In the genomic region with DNA sequence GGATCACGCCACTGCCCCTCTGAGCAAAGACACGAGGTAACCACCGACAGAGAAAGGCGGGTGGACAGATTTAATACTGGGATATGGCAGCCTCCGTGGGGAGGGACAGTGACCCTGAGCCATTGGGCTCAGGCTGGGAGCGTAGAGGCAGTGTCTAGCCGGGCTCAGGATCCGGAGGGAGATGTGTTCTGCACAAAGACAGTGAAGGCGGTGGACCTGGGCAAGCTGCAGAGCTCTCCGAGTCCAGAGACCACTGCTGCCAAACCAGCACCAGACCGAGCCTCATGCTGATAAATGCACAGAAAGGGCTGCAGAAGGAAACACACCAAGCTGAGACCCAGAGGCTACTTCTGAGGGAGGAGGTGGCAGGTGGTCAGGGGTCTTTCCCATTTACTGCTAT, we compare ENCODE assay signal across 15 cellular contexts. TPM values are rescaled to one million over a fixed set of nuclear protein-coding genes. Genes with fewer than 3 reads are reported as not detected.
"Had no signal": no experiment of that assay in that cellular context is flagged by ENCODE, and none has a peak within 500 bp of the region (broad histone marks: within the 10 kb centered on the region; RNA-seq: fewer than 3 reads in every experiment).

No MANE protein-coding gene starts in this region.

- H3K27ac ChIP-seq: ascending aorta, neural progenitor cell, ovary had no signal

- H3K27me3 ChIP-seq: ascending aorta, neural progenitor cell, ovary, tibial nerve had no signal

- H3K36me3 ChIP-seq: ascending aorta, neural progenitor cell, ovary, tibial nerve had no signal

- H3K9me3 Mint-ChIP-seq: immature natural killer cell; neural progenitor cell; stimulated activated naive B cell treated with anti-CD40 and anti-IgM and Interleukin-4, amounts not matched to agents 10 μg/mL and 1 μg/mL and 100 μg/mL, for 72 hours had no signal

- H3K4me1 Mint-ChIP-seq: immature natural killer cell; stimulated activated naive B cell treated with anti-CD40 and anti-IgM and Interleukin-4, amounts not matched to agents 10 μg/mL and 1 μg/mL and 100 μg/mL, for 72 hours had no signal

- H2AFZ ChIP-seq: neural progenitor cell had no signal

- H3K27me3 Mint-ChIP-seq: stimulated activated naive B cell treated with anti-CD40 and anti-IgM and Interleukin-4, amounts not matched to agents 10 μg/mL and 1 μg/mL and 100 μg/mL, for 72 hours had no signal

- H3K9ac ChIP-seq: neural progenitor cell had no signal

- ATAC-seq: stimulated activated naive B cell treated with anti-CD40 and anti-IgM and Interleukin-4, amounts not matched to agents 10 μg/mL and 1 μg/mL and 100 μg/mL, for 72 hours had no signal

- H3K4me3 Mint-ChIP-seq: immature natural killer cell; neural progenitor cell; stimulated activated naive B cell treated with anti-CD40 and anti-IgM and Interleukin-4, amounts not matched to agents 10 μg/mL and 1 μg/mL and 100 μg/mL, for 72 hours had no signal

- H3K4me3 ChIP-seq: ascending aorta, neural progenitor cell, ovary, tibial nerve had no signal

- H3K9me3 ChIP-seq: ascending aorta, ovary, tibial nerve had no signal

- H3K27ac Mint-ChIP-seq: immature natural killer cell had no signal

- DNase-seq: activated naive CD4-positive, alpha-beta T cell treated with Interleukin-2 at 50 U/mL for 16 hours; foreskin fibroblast; glutamatergic neuron; immature natural killer cell; ovary; stimulated activated CD4-positive, alpha-beta T cell treated with anti-CD3 and anti-CD28 coated beads, Interleukin-15, amount 100 ng/mL, for 24 hours; stimulated activated CD4-positive, alpha-beta T cell treated with anti-CD3 and anti-CD28 coated beads, Interleukin-4, amount 100 ng/mL, for 1 hour; stimulated activated naive B cell treated with anti-CD40 and anti-IgM and Interleukin-4, amounts not matched to agents 10 μg/mL and 1 μg/mL and 100 μg/mL, for 72 hours had no signal

- FAIRE-seq: bronchial epithelial cell, colon, endothelial cell of umbilical vein, TTC549 had no signal

RNA-seq across cellular contexts. Expression of gene MTSS2, which starts 26.5 kb away (rescaled TPM):
- polyA plus RNA-seq: immature natural killer cell had no signal
